Comparison of ENCODE assay signal across 13 cellular contexts in the genomic region with DNA sequence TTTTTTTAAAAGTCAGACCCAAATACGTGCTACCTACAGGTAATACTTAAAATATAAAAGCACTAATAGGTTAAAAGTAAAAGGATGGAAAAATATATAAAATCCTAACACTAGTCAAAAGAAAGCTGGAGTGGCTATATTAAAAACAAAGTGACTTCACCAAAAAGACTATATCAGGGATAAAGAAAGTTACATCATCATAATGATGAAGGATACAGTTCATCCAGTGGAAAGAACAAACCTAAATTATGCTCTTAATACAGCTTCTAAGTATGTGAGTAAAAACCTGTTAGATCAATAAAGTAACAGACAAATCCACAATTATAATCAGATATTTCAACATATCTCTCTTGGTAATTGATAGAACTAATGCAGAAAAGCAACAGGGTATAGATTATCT. TPM values are rescaled to one million over a fixed set of nuclear protein-coding genes. Genes with fewer than 3 reads are reported as not detected.
A peak's percentile ranks its signal among the peaks of the same experiment; 100 is the strongest.
DNase-seq lines count a peak whose midpoint lies in the region; ATAC-seq and TF ChIP-seq lines count a peak whose summit lies in the region.
"Had no signal": no experiment of that assay in that cellular context is flagged by ENCODE, and none has a peak within 500 bp of the region (broad histone marks: within the 10 kb centered on the region; RNA-seq: fewer than 3 reads in every experiment).

No MANE protein-coding gene starts in this region.

- no peaks in the 10 kb centered on the region for H3K9me2 ChIP-seq in MM.1S (replicated peaks; ENCODE audit: insufficient read depth, low read length)

- no peak for ATAC-seq in activated CD4-positive, alpha-beta T cell treated with anti-CD3 and anti-CD28 coated beads for 36 hours
- ATAC-seq: A549 had no signal

- intact Hi-C loops in activated CD4-positive, alpha-beta T cell treated with anti-CD3 and anti-CD28 coated beads for 36 hours (cut with DNase I, micrococcal nuclease) = no loop called here
- intact Hi-C loops in adrenal gland (cut with DNase I) = no loop called here
- intact Hi-C loops in posterior vena cava (cut with DNase I) = no loop called here

- H3K9me3 Mint-ChIP-seq in activated CD4-positive, alpha-beta T cell treated with anti-CD3 and anti-CD28 coated beads for 36 hours (ENCODE audit: low read depth) = peaks cover 14% of the 10 kb centered on the region
- H3K9me3 Mint-ChIP-seq in neural progenitor cell = peaks cover 48% of the 10 kb centered on the region

- H3K4me2 ChIP-seq in MM.1S (ENCODE audit: low read depth, low read length) (peak overlapping the region; percentile 93), neural progenitor cell (no peak overlapping the region)

- POLR2A ChIA-PET in activated CD4-positive, alpha-beta T cell treated with anti-CD3 and anti-CD28 coated beads for 36 hours (lab: Charles Lee) = no interaction called here

- TF ChIP-seq CTCF in MM.1S (IDR thresholded peaks at IDR 0.05; ENCODE audit: low read length) = no peak
- no peak for TF ChIP-seq CTCF in neural progenitor cell (IDR thresholded peaks at IDR 0.05)
- no peak for TF ChIP-seq CTCF in adrenal gland (IDR thresholded peaks at IDR 0.05)

- H3F3A ChIP-seq in MM.1S (ENCODE audit: insufficient read depth, low read length) (no peaks in the 10 kb centered on the region), neural progenitor cell (ENCODE audit: low read depth) (no peaks in the 10 kb centered on the region)

- peaks cover 8% of the 10 kb centered on the region for H3K27me3 Mint-ChIP-seq in activated CD4-positive, alpha-beta T cell treated with anti-CD3 and anti-CD28 coated beads for 36 hours
- peaks cover 4% of the 10 kb centered on the region for H3K27me3 Mint-ChIP-seq in neural progenitor cell (ENCODE audit: insufficient read depth, low read depth)

- peaks cover 40% of the 10 kb centered on the region for H3K79me2 ChIP-seq in MM.1S (ENCODE audit: low read length)
- H3K79me2 ChIP-seq in neural progenitor cell (ENCODE audit: low read depth) = peaks cover 35% of the 10 kb centered on the region

- H3K4me3 ChIP-seq in MM.1S (ENCODE audit: low read length) (no peak overlapping the region), adipocyte (ENCODE audit: low read length) (peak overlapping the region; percentile 94), neural progenitor cell (no peak overlapping the region), adrenal gland (no peak overlapping the region)

- H3K36me3 ChIP-seq in MM.1S (replicated peaks; ENCODE audit: insufficient read depth, low read length) = no peaks in the 10 kb centered on the region
- no peaks in the 10 kb centered on the region for H3K36me3 ChIP-seq in adipocyte (ENCODE audit: control insufficient read depth, insufficient read depth, low read length, severe bottlenecking)
- H3K36me3 ChIP-seq in neural progenitor cell = no peaks in the 10 kb centered on the region
- H3K36me3 ChIP-seq in adrenal gland (replicated peaks in 1 of 2) = no peaks in the 10 kb centered on the region

- H3K27me3 ChIP-seq in MM.1S (replicated peaks; ENCODE audit: insufficient read depth, low read length) (no peaks in the 10 kb centered on the region), adipocyte (replicated peaks; ENCODE audit: control insufficient read depth, insufficient read depth, low read length) (no peaks in the 10 kb centered on the region), neural progenitor cell (no peaks in the 10 kb centered on the region), adrenal gland (no peaks in the 10 kb centered on the region)
- H3K27me3 ChIP-seq: ascending aorta had no signal

- CTCF ChIA-PET in activated CD4-positive, alpha-beta T cell treated with anti-CD3 and anti-CD28 coated beads for 36 hours (lab: Charles Lee) = interaction anchor here (1.0 to 1.6 kb wide), 4 partner anchors 9 to 139 kb away, joined by 3 to 4 read pairs (median 4); a partner anchor contains a TSS

- peak overlapping the region; percentile 93 for H3K4me3 Mint-ChIP-seq in activated CD4-positive, alpha-beta T cell treated with anti-CD3 and anti-CD28 coated beads for 36 hours
- H3K4me3 Mint-ChIP-seq in neural progenitor cell = peak overlapping the region; percentile 100

- WGBS in adrenal gland, 4 donors = 83 to 92% (median 87%) methylated on average over 1 of the region's 1 CpG

- H2AFZ ChIP-seq in MM.1S (ENCODE audit: low read length) = no peak overlapping the region
- H2AFZ ChIP-seq in neural progenitor cell (replicated peaks) = no peak overlapping the region

- H3K27ac ChIP-seq in MM.1S (ENCODE audit: low read length) = no peak overlapping the region
- H3K27ac ChIP-seq in neural progenitor cell = no peak overlapping the region
- H3K27ac ChIP-seq in adrenal gland = no peak overlapping the region
- H3K27ac ChIP-seq: A549, ascending aorta had no signal

- H3K4me1 Mint-ChIP-seq in activated CD4-positive, alpha-beta T cell treated with anti-CD3 and anti-CD28 coated beads for 36 hours = peaks cover 36% of the 10 kb centered on the region
- H3K4me1 Mint-ChIP-seq in neural progenitor cell = peaks cover 19% of the 10 kb centered on the region

- H3K9me3 ChIP-seq in MM.1S (replicated peaks; ENCODE audit: insufficient read depth, low read length) (no peaks in the 10 kb centered on the region), adipocyte (ENCODE audit: control insufficient read depth, low read length) (peaks cover 15% of the 10 kb centered on the region), neural progenitor cell (ENCODE audit: low read depth) (peaks cover 10% of the 10 kb centered on the region), adrenal gland (replicated peaks in 1 of 3) (peaks cover 0 to 14% (median 8%) of the 10 kb centered on the region in 3 donors)

- peaks cover 23% of the 10 kb centered on the region for H3K36me3 Mint-ChIP-seq in activated CD4-positive, alpha-beta T cell treated with anti-CD3 and anti-CD28 coated beads for 36 hours (ENCODE audit: low read depth)
- H3K36me3 Mint-ChIP-seq in neural progenitor cell = peaks cover 29% of the 10 kb centered on the region

- H4K20me1 ChIP-seq in MM.1S (ENCODE audit: insufficient read depth, low read length) (no peaks in the 10 kb centered on the region), neural progenitor cell (ENCODE audit: low read depth) (no peaks in the 10 kb centered on the region)

- 0 out of 2 replicates have a peak, but pooled peaks cover 6% of the 10 kb centered on the region for H3K4me1 ChIP-seq in MM.1S (ENCODE audit: low read length)
- H3K4me1 ChIP-seq in adipocyte (ENCODE audit: control insufficient read depth, insufficient read depth, low read length) = peaks cover 10% of the 10 kb centered on the region
- H3K4me1 ChIP-seq in neural progenitor cell = peaks cover 5% of the 10 kb centered on the region
- H3K4me1 ChIP-seq in adrenal gland (replicated peaks in 1 of 2) = peaks cover 4 to 13% of the 10 kb centered on the region in 2 donors

- no peak for DNase-seq in activated CD4-positive, alpha-beta T cell treated with anti-CD3 and anti-CD28 coated beads for 36 hours
- DNase-seq in activated CD4-positive, alpha-beta T cell treated with anti-CD3 and anti-CD28 coated beads for 1 hour = no peak
- no peak for DNase-seq in MM.1S
- DNase-seq in adipocyte (ENCODE audit: low read depth) = no peak
- no peak for DNase-seq in neural progenitor cell (ENCODE audit: low spot score)
- DNase-seq in NCI-H446 treated with DMSO at 0.1 percent for 48 hours (lab: John Stamatoyannopoulos, UW) = no peak
- DNase-seq in adrenal gland = no peak
- no peak for DNase-seq in posterior vena cava (ENCODE audit: low spot score)
- DNase-seq: NCI-H146, NCI-H526, SHP77 treated with DMSO at 0.1 percent for 48 hours had no signal

- peak overlapping the region; percentile 97 for H3K27ac Mint-ChIP-seq in activated CD4-positive, alpha-beta T cell treated with anti-CD3 and anti-CD28 coated beads for 36 hours
- H3K27ac Mint-ChIP-seq in neural progenitor cell = no peak overlapping the region

- TF ChIP-seq POLR2A in adrenal gland (IDR thresholded peaks at IDR 0.05) = no peak

- H3K9ac ChIP-seq in MM.1S (ENCODE audit: low read length) (no peak overlapping the region), adipocyte (ENCODE audit: low read length) (no peak overlapping the region), neural progenitor cell (no peak overlapping the region)

RNA-seq across cellular contexts. Expression of a gene that starts 1.1 kb away (rescaled TPM):
- 10 to 100 TPM; 17.4 to 18.8 TPM for total RNA-seq in activated CD4-positive, alpha-beta T cell treated with anti-CD3 and anti-CD28 coated beads for 36 hours
- 20.3 and 30.5 TPM in 2 replicates for total RNA-seq in neural progenitor cell (ENCODE audit: low replicate concordance)
- total RNA-seq in adrenal gland = 10 to 100 TPM in 6 of 8 donors, 1 to 10 TPM in 2; 7.9 to 23.3 (median 17.1) TPM
- 10 to 100 TPM in 2 of 3 donors, 1 to 10 TPM in 1; 8.5 to 17.8 (median 13.8) TPM for polyA plus RNA-seq in adrenal gland
- total RNA-seq in posterior vena cava = 10 to 100 TPM; 14.0 to 20.7 TPM

RNA-seq across cellular contexts. Expression of a gene that starts 33.6 kb away (rescaled TPM):
- total RNA-seq in activated CD4-positive, alpha-beta T cell treated with anti-CD3 and anti-CD28 coated beads for 36 hours = 10 to 100 TPM; 19.2 to 19.4 TPM
- total RNA-seq in neural progenitor cell (ENCODE audit: low replicate concordance) (30.2 and 32.9 TPM in 2 replicates), adrenal gland (10 to 100 TPM; 12.9 to 65.6 (median 22.9) TPM), posterior vena cava (10 to 100 TPM; 13.2 to 17.9 TPM)
- polyA plus RNA-seq in adrenal gland = 10 to 100 TPM; 14.8 to 28.4 (median 28.1) TPM
